ENCODE assay signal across 21 cellular contexts in the genomic region with DNA sequence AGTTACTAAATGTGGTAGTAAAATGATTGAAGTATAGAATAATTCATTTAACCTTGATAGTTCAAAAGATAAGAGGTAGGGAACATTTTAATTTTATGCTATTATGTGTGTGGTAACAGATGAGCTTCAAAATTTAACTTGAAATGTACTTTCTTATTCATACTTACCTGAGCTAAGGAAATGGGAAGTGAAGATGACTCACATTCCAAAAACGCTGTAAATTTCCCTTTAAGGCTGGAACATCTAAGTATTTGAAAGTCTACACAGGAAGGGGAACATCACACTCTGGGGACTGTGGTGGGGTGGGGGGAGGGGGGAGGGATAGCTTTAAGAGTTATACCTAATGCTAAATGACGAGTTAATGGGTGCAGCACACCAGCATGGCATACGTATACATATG.
"Had no signal": no experiment of that assay in that cellular context is flagged by ENCODE, and none has a peak within 500 bp of the region (broad histone marks: within the 10 kb centered on the region; RNA-seq: fewer than 3 reads in every experiment).

No MANE protein-coding gene starts in this region.

- H3K4me1 ChIP-seq: SJCRH30 had no signal

- H3K27me3 ChIP-seq: SJCRH30 had no signal

- H3K9me3 ChIP-seq: SJCRH30 had no signal

- H3K4me3 ChIP-seq: SJCRH30 had no signal

- DNase-seq: KBM-7, MV-4-11, NCI-H1048, NCI-H1105, NCI-H1417, NCI-H1436 treated with DMSO at 0.1 percent for 48 hours, NCI-H1694, NCI-H187 treated with DMSO at 0.1 percent for 48 hours, NCI-H2029 treated with DMSO at 0.1 percent for 48 hours, NCI-H2171 treated with DMSO at 0.1 percent for 48 hours, NCI-H510A, NCI-H524 treated with DMSO at 0.1 percent for 48 hours, NCI-H69, NCI-H774, PC-3, SHP77 treated with DMSO at 0.1 percent for 48 hours, SJCRH30 had no signal

- H3K36me3 ChIP-seq: SJCRH30 had no signal

- H3K27ac ChIP-seq: RWPE1, SJCRH30 had no signal

- ATAC-seq: Panc1, PC-3, Right ventricle myocardium inferior, SK-N-SH treated with all-trans-retinoic acid at 6 μM for 48 hours had no signal
